8 cellular contexts compared by ENCODE assay signal in the genomic region with DNA sequence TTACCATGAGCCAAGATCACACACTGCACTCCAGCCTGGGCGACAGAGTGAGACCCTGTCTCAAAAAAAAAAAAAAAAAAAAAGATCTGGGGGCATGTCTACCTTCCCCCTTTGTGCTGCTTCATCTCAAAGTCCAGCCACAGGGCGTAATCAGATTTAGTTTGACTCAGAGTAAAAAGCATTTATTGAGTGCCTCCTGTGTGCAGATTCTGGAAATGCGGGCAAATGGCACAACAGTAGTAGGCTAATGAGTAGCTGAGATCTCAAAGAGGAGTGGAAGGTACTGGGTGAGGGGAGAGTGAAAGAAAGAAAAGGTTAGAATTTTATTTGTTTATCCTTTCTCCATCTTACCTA. TPM values are rescaled to one million over a fixed set of nuclear protein-coding genes. Genes with fewer than 3 reads are reported as not detected.
DNase-seq lines count a peak whose midpoint lies in the region; ATAC-seq and TF ChIP-seq lines count a peak whose summit lies in the region.

No MANE protein-coding gene starts in this region.

- H3K27ac ChIP-seq in HUES64 (ENCODE audit: low read depth, low read length): peak overlapping the region; percentile 68; the same call in 1 of the 2 replicates
- H3K27ac ChIP-seq in muscle layer of colon (ENCODE audit: low read depth, low read length): peak overlapping the region; percentile 89

- DNase-seq in AG10803 (ENCODE audit: low read depth) (no peak), cardiac fibroblast (ENCODE audit: low read depth in 2 of 2) (peak in 1 of 2 donors; percentile 38), NCI-H748 treated with DMSO at 0.1 percent for 48 hours (lab: John Stamatoyannopoulos, UW) (no peak), NCI-H1417 (lab: John Stamatoyannopoulos, UW) (no peak)

- peak; percentile 29 for TF ChIP-seq CTCF in AG10803 (conservative IDR thresholded peaks at IDR 0.05; ENCODE audit: low read length)
- TF ChIP-seq CTCF in cardiac fibroblast (IDR thresholded peaks at IDR 0.05; ENCODE audit: low read depth, low read length): peak; percentile 6

- H3K4me3 ChIP-seq in AG10803 (ENCODE audit: low read length) (no peak overlapping the region), HUES64 (ENCODE audit: low read length) (no peak overlapping the region), cardiac fibroblast (replicated peaks in 1 of 2; ENCODE audit: low read depth in 2 of 2, low read length in 2 of 2) (no peak overlapping the region), muscle layer of colon (ENCODE audit: low read depth in 1 of 2, low read length in 2 of 2) (no peak overlapping the region)

- H3K27me3 ChIP-seq in HUES64 (ENCODE audit: insufficient read depth, low read length): peaks cover 29% of the 10 kb centered on the region
- H3K27me3 ChIP-seq in muscle layer of colon (ENCODE audit: control insufficient read depth in 1 of 2, insufficient read depth in 2 of 2, low read length in 2 of 2): no peaks in the 10 kb centered on the region

- H3K9me3 ChIP-seq in HUES64 (ENCODE audit: insufficient read depth, low read depth, low read length) (no peaks in the 10 kb centered on the region), muscle layer of colon (ENCODE audit: low read length) (no peaks in the 10 kb centered on the region)

- H3K9ac ChIP-seq in HUES64 (ENCODE audit: low read depth, low read length) (no peak overlapping the region; the same call in 1 of the 2 replicates), muscle layer of colon (ENCODE audit: low read length) (peak overlapping the region; percentile 49)

- ATAC-seq in HG03460 (IDR thresholded peaks at IDR 0.05; ENCODE audit: unreplicated experiment) (no peak), HG03097 (IDR thresholded peaks at IDR 0.05; ENCODE audit: low FRiP score, unreplicated experiment) (no peak)

- 87% methylated on average over 3 of the region's 3 CpGs for WGBS in HUES64

- H3K4me1 ChIP-seq in HUES64 (ENCODE audit: insufficient read depth, low read length): peaks cover 70% of the 10 kb centered on the region
- peaks cover 96% of the 10 kb centered on the region for H3K4me1 ChIP-seq in muscle layer of colon (ENCODE audit: insufficient read depth, low read length)

- H3K36me3 ChIP-seq in HUES64 (ENCODE audit: insufficient read depth, low read length) (no peaks in the 10 kb centered on the region), muscle layer of colon (ENCODE audit: insufficient read depth, low read length) (no peaks in the 10 kb centered on the region)

RNA-seq across cellular contexts. Expression of a gene that starts 9.1 kb away (rescaled TPM):
- 2.8 TPM for polyA plus RNA-seq in HUES64 (2013, experiment 1 of 2)
- polyA plus RNA-seq in HUES64 (2013, experiment 2 of 2): 3.4 TPM

RNA-seq across cellular contexts. Expression of a gene that starts 12.3 kb away (rescaled TPM):
- 59.7 TPM for polyA plus RNA-seq in HUES64 (2013, experiment 1 of 2)
- 65.8 TPM for polyA plus RNA-seq in HUES64 (2013, experiment 2 of 2)

RNA-seq across cellular contexts. Expression of a gene that starts 30.9 kb away (rescaled TPM):
- polyA plus RNA-seq in HUES64 (2013, experiment 1 of 2): 73.5 TPM
- polyA plus RNA-seq in HUES64 (2013, experiment 2 of 2): 79.0 TPM

RNA-seq across cellular contexts. Expression of a gene that starts 46.7 kb away (rescaled TPM):
- 7.7 TPM for polyA plus RNA-seq in HUES64 (2013, experiment 1 of 2)
- polyA plus RNA-seq in HUES64 (2013, experiment 2 of 2): 8.2 TPM

RNA-seq across cellular contexts. Expression of a gene that starts 55.2 kb away (rescaled TPM):
- polyA plus RNA-seq in HUES64 (2013, experiment 1 of 2): 55.1 TPM
- 61.0 TPM for polyA plus RNA-seq in HUES64 (2013, experiment 2 of 2)
